ENCODE assay signal across 22 cellular contexts in the genomic region with DNA sequence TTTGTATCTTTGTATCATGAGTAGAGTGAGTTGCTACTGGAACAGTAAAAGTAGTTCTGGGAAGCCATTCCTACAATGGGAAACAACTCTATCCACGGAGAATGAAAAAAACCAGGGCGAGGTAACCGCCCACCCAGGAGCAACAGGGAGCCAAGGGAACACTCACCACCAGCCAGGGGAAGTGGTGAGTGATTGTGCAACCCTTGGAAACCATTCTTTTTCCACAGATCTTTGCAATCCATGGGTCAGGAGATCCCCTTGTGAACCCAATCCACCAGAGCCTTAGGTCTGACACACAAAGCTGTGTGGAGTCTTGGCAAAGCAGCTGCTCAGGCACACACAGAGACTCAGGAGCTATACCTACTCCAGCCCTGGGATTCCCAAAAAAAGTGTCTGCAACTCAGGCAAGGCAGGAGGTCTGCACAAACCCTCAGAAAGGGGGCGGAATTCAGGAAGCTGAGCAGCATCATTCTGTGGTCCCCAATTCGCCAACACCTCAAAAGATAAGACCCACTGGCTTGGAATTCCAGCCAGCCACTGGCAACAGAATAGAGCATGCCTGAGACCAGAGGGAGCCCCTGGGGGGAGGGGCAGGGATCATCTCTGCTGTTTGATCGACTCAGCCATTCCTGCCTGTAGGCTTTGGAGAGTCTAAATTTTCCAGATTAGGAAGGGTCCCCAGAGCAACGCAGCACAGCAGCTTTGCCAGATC. TPM values are rescaled to one million over a fixed set of nuclear protein-coding genes. Genes with fewer than 3 reads are reported as not detected.
A peak's percentile ranks its signal among the peaks of the same experiment; 100 is the strongest.
DNase-seq lines count a peak whose midpoint lies in the region; ATAC-seq and TF ChIP-seq lines count a peak whose summit lies in the region.
"Had no signal": no experiment of that assay in that cellular context is flagged by ENCODE, and none has a peak within 500 bp of the region (broad histone marks: within the 10 kb centered on the region; RNA-seq: fewer than 3 reads in every experiment).

No MANE protein-coding gene starts in this region.

- ATAC-seq in mucosa of descending colon (no peak), GM18858 (IDR thresholded peaks at IDR 0.05; ENCODE audit: unreplicated experiment) (no peak)
- ATAC-seq: left lung had no signal

- no peaks in the 10 kb centered on the region for H3K27me3 ChIP-seq in MG63
- H3K27me3 ChIP-seq: adrenal gland, esophagus muscularis mucosa, left lung, SJSA1 had no signal

- H3K9me3 ChIP-seq in MG63 (no peaks in the 10 kb centered on the region), mucosa of descending colon (no peaks in the 10 kb centered on the region)
- H3K9me3 ChIP-seq: adrenal gland, Caco-2, esophagus muscularis mucosa, left lung, SJSA1 had no signal

- no peaks in the 10 kb centered on the region for H3K4me1 ChIP-seq in mucosa of descending colon (ENCODE audit: low read depth)
- H3K4me1 ChIP-seq: Caco-2, left lung, SJSA1 had no signal

- H3K36me3 ChIP-seq in MG63 = no peaks in the 10 kb centered on the region
- H3K36me3 ChIP-seq in mucosa of descending colon (ENCODE audit: low read depth) = no peaks in the 10 kb centered on the region
- H3K36me3 ChIP-seq: adrenal gland, esophagus muscularis mucosa, left lung, SJSA1 had no signal

- intact Hi-C loops in mucosa of descending colon (cut with DNase I, micrococcal nuclease) = no loop called here

- DNase-seq in AG09319 (ENCODE audit: extremely low read depth, low read depth) (peak; percentile 2), MG63 (peak; percentile 14), astrocyte of the hippocampus (ENCODE audit: low read depth, low spot score) (peak; percentile 43), iPS-NIHi11 (ENCODE audit: low spot score) (peak; percentile 20), mucosa of descending colon (no peak), NCI-H2107 treated with DMSO at 0.1 percent for 48 hours (lab: John Stamatoyannopoulos, UW; ENCODE audit: unreplicated experiment) (no peak), NCI-H446 (lab: John Stamatoyannopoulos, UW) (no peak)
- DNase-seq: activated CD4-positive, alpha-beta T cell treated with anti-CD3 and anti-CD28 coated beads, Interleukin-2, amount 50 U/mL, for 4 hours; adrenal gland; Caco-2; dermis blood vessel endothelial cell; HFFc6; left lung; NCI-H1436 treated with DMSO at 0.1 percent for 48 hours; NCI-H345; stimulated activated naive B cell treated with anti-CD40 and anti-IgM and Interleukin-4, amounts not matched to agents 10 μg/mL and 1 μg/mL and 100 μg/mL, for 72 hours had no signal

- no peak for TF ChIP-seq CTCF in AG09319 (IDR thresholded peaks at IDR 0.05; ENCODE audit: low read depth, low read length)
- TF ChIP-seq CTCF in mucosa of descending colon (IDR thresholded peaks at IDR 0.05) = no peak

- H3K4me3 ChIP-seq in MG63 (no peak overlapping the region), mucosa of descending colon (no peak overlapping the region)
- H3K4me3 ChIP-seq: adrenal gland, esophagus muscularis mucosa, GM12878, left lung, SJSA1 had no signal

RNA-seq across cellular contexts. Expression of a gene that starts 52.1 kb away (rescaled TPM):
- not detected in 2 replicates for total RNA-seq in MG63 (2014; rRNA removed; shearing (Covaris generic); ENCODE audit: low replicate concordance)
- total RNA-seq in mucosa of descending colon = 1 to 10 TPM; 1.1 to 2.9 (median 2.6) TPM
- total RNA-seq: activated T-helper 1 cell treated with anti-CD3 and anti-CD28 coated beads, Interleukin-12 subunit alpha, Interleukin-12 subunit beta, Interleukin-2, Interleukin-4 antibody, amounts not matched to agents 30 ng/mL and 10 ng/mL and 1 ng/mL, durations not matched to agents 14 hours and 24 hours and 36 hours; Caco-2; dermis blood vessel endothelial cell; G401; HFFc6 had no signal

Comparison
In these comparisons a context has a peak if more than half of its experiments do, and no peak if none do; other contexts are left out.
1. DNase-seq: peak in AG09319 (single experiment), MG63 (single experiment), astrocyte of the hippocampus (single experiment) and iPS-NIHi11 (single experiment); none in mucosa of descending colon (0 of 3), NCI-H2107 treated with DMSO at 0.1 percent for 48 hours (single experiment) and NCI-H446 (0 of 2).